ENCODE assay signal across 1 cellular context in genomic region chr22:20634560-20635226, GRCh38.
TF ChIP-seq lines count a peak whose summit lies in the region.

No MANE protein-coding gene starts in this region.

TF ChIP-seq in K562, 482 proteins besides CTCF, POLR2A, EP300 and RAD21 (continues in another document):
- TF ChIP-seq, protein P1, sequence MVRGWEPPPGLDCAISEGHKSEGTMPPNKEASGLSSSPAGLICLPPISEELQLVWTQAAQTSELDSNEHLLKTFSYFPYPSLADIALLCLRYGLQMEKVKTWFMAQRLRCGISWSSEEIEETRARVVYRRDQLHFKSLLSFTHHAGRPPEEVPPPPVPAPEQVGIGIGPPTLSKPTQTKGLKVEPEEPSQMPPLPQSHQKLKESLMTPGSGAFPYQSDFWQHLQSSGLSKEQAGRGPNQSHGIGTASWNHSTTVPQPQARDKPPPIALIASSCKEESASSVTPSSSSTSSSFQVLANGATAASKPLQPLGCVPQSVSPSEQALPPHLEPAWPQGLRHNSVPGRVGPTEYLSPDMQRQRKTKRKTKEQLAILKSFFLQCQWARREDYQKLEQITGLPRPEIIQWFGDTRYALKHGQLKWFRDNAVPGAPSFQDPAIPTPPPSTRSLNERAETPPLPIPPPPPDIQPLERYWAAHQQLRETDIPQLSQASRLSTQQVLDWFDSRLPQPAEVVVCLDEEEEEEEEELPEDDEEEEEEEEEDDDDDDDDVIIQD (CRISPR knock-in tag; IDR thresholded peaks at IDR 0.05): no peak
- no peak for TF ChIP-seq ZNF780A (CRISPR knock-in tag; IDR thresholded peaks at IDR 0.05)
- TF ChIP-seq, protein P2, sequence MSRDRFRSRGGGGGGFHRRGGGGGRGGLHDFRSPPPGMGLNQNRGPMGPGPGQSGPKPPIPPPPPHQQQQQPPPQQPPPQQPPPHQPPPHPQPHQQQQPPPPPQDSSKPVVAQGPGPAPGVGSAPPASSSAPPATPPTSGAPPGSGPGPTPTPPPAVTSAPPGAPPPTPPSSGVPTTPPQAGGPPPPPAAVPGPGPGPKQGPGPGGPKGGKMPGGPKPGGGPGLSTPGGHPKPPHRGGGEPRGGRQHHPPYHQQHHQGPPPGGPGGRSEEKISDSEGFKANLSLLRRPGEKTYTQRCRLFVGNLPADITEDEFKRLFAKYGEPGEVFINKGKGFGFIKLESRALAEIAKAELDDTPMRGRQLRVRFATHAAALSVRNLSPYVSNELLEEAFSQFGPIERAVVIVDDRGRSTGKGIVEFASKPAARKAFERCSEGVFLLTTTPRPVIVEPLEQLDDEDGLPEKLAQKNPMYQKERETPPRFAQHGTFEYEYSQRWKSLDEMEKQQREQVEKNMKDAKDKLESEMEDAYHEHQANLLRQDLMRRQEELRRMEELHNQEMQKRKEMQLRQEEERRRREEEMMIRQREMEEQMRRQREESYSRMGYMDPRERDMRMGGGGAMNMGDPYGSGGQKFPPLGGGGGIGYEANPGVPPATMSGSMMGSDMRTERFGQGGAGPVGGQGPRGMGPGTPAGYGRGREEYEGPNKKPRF (IDR thresholded peaks at IDR 0.05; ENCODE audit: low read depth, low read length): no peak
- TF ChIP-seq TCF3 (CRISPR knock-in tag; IDR thresholded peaks at IDR 0.05): no peak
- no peak for TF ChIP-seq PHF8 (IDR thresholded peaks at IDR 0.05; ENCODE audit: borderline replicate concordance, low read length)
- no peak for TF ChIP-seq NR2C1 (IDR thresholded peaks at IDR 0.05)
- no peak for TF ChIP-seq NR2C1 (tag; IDR thresholded peaks at IDR 0.05)
- TF ChIP-seq SAFB2 (IDR thresholded peaks at IDR 0.05; ENCODE audit: borderline replicate concordance, low read depth, low read length, severe bottlenecking): no peak
- no peak for TF ChIP-seq DACH1 (IDR thresholded peaks at IDR 0.05; ENCODE audit: partially characterized antibody)
- TF ChIP-seq BACH1 (tag; IDR thresholded peaks at IDR 0.05): no peak
- TF ChIP-seq ZNF146 (CRISPR knock-in tag; IDR thresholded peaks at IDR 0.05; ENCODE audit: unreplicated experiment): no peak
- TF ChIP-seq THAP12 (CRISPR knock-in tag; IDR thresholded peaks at IDR 0.05): no peak
- TF ChIP-seq, protein P3, sequence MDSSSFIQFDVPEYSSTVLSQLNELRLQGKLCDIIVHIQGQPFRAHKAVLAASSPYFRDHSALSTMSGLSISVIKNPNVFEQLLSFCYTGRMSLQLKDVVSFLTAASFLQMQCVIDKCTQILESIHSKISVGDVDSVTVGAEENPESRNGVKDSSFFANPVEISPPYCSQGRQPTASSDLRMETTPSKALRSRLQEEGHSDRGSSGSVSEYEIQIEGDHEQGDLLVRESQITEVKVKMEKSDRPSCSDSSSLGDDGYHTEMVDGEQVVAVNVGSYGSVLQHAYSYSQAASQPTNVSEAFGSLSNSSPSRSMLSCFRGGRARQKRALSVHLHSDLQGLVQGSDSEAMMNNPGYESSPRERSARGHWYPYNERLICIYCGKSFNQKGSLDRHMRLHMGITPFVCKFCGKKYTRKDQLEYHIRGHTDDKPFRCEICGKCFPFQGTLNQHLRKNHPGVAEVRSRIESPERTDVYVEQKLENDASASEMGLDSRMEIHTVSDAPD (CRISPR knock-in tag; IDR thresholded peaks at IDR 0.05): no peak
- TF ChIP-seq TAF7 (tag; IDR thresholded peaks at IDR 0.05): no peak
- TF ChIP-seq ATF1 (CRISPR knock-in tag; IDR thresholded peaks at IDR 0.05): no peak
- no peak for TF ChIP-seq ATF1 (tag; IDR thresholded peaks at IDR 0.05)
- TF ChIP-seq NFATC3 (IDR thresholded peaks at IDR 0.05): no peak
- no peak for TF ChIP-seq ZBTB5 (IDR thresholded peaks at IDR 0.05)
- TF ChIP-seq SRSF1 (IDR thresholded peaks at IDR 0.05; ENCODE audit: low read depth, low read length): no peak
- no peak for TF ChIP-seq FIP1L1 (IDR thresholded peaks at IDR 0.05; ENCODE audit: low read depth, low read length, poor library complexity, severe bottlenecking)
- no peak for TF ChIP-seq CHCHD3 (CRISPR knock-in tag; IDR thresholded peaks at IDR 0.05)
- no peak for TF ChIP-seq SMAD2 (IDR thresholded peaks at IDR 0.05; ENCODE audit: low read depth, low read length)
- TF ChIP-seq HLTF (IDR thresholded peaks at IDR 0.05): no peak
- TF ChIP-seq RBM15 (IDR thresholded peaks at IDR 0.05; ENCODE audit: insufficient read depth, low read length): no peak
- no peak for TF ChIP-seq SIRT6 (IDR thresholded peaks at IDR 0.05; ENCODE audit: low read depth, low read length)
- TF ChIP-seq ZNF449 (CRISPR knock-in tag; IDR thresholded peaks at IDR 0.05): no peak
- TF ChIP-seq BCOR (IDR thresholded peaks at IDR 0.05): 0 out of 2 replicates have a peak, but pooled peaks have one; percentile 32
- TF ChIP-seq SIX5 (IDR thresholded peaks at IDR 0.05; ENCODE audit: borderline replicate concordance in 1 of 2, insufficient read depth in 1 of 2, low read depth in 1 of 2, low read length in 2 of 2): no peak
- TF ChIP-seq BRF1 (IDR thresholded peaks at IDR 0.05; ENCODE audit: borderline replicate concordance, extremely low read depth, insufficient read length): no peak
- no peak for TF ChIP-seq TAL1 (IDR thresholded peaks at IDR 0.05)
- TF ChIP-seq XRCC4 (IDR thresholded peaks at IDR 0.05; ENCODE audit: extremely low read depth, insufficient read depth, insufficient read length): no peak
- TF ChIP-seq CCAR2 (IDR thresholded peaks at IDR 0.05; ENCODE audit: low read depth, low read length): no peak
- TF ChIP-seq BRF2 (IDR thresholded peaks at IDR 0.05; ENCODE audit: borderline replicate concordance, insufficient read depth, insufficient read length): no peak
- TF ChIP-seq, protein P4, sequence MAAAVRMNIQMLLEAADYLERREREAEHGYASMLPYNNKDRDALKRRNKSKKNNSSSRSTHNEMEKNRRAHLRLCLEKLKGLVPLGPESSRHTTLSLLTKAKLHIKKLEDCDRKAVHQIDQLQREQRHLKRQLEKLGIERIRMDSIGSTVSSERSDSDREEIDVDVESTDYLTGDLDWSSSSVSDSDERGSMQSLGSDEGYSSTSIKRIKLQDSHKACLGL (CRISPR knock-in tag; IDR thresholded peaks at IDR 0.05; ENCODE audit: borderline replicate concordance, poor library complexity, severe bottlenecking): no peak
- TF ChIP-seq ARID2 (IDR thresholded peaks at IDR 0.05): no peak
- no peak for TF ChIP-seq ID3 (CRISPR knock-in tag; IDR thresholded peaks at IDR 0.05)
- no peak for TF ChIP-seq ID3 (tag; IDR thresholded peaks at IDR 0.05)
- TF ChIP-seq SP1 (CRISPR knock-in tag; IDR thresholded peaks at IDR 0.05): no peak
- TF ChIP-seq ZNF282 (CRISPR knock-in tag; IDR thresholded peaks at IDR 0.05): no peak
- no peak for TF ChIP-seq RBM22 (IDR thresholded peaks at IDR 0.05; ENCODE audit: low read depth, low read length, poor library complexity, severe bottlenecking)
- no peak for TF ChIP-seq HDAC8 (tag; IDR thresholded peaks at IDR 0.05)
- TF ChIP-seq CBFB (CRISPR knock-in tag; IDR thresholded peaks at IDR 0.05): peak; percentile 30; the same call in 1 of the 2 replicates
- no peak for TF ChIP-seq GABPA (tag; conservative IDR thresholded peaks at IDR 0.05; ENCODE audit: low read depth)
- TF ChIP-seq NEUROD1 (IDR thresholded peaks at IDR 0.05; ENCODE audit: borderline replicate concordance, low read depth, low read length, partially characterized antibody): no peak
- TF ChIP-seq FOXO4 (CRISPR knock-in tag; IDR thresholded peaks at IDR 0.05): no peak
- TF ChIP-seq ARID3A (IDR thresholded peaks at IDR 0.05; ENCODE audit: borderline replicate concordance, low read depth, low read length): no peak
- TF ChIP-seq ETV1 (tag; conservative IDR thresholded peaks at IDR 0.05; ENCODE audit: low read depth): no peak
- TF ChIP-seq SAFB (IDR thresholded peaks at IDR 0.05; ENCODE audit: borderline replicate concordance, low read depth, low read length): no peak
- no peak for TF ChIP-seq ZBTB2 (IDR thresholded peaks at IDR 0.05)
